In the genomic region with DNA sequence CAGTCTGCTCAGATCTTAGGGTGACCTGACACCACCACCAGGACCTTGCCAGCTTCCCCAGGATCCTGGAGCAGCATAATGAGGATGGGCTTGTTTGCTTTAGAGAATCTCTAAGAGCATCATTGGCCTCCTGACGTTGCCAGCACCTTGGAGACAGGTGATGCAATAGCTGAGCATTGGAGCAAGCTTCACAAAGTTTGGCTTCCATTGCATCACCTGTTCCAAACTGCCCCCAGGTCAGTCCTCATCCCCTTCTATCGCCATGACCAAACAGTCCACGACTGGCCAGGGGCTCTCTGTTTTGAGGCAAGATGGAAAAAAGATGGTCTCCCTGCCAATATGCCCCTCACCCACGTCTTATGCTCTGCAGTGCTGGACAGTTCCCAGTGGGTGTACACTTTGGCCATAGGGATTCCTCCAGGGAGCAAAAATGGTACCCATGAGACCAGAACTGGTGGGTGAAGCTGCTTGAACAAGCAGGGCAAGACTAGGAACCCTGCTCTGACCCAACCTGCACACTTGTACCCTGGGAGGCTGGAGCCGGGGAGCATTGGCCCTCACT, we compare ENCODE assay signal across 1 cellular context.
TF ChIP-seq lines count a peak whose summit lies in the region.

No MANE protein-coding gene starts in this region.

TF ChIP-seq in K562, 482 proteins besides CTCF, POLR2A, EP300 and RAD21 (continued from another document):
- TF ChIP-seq, protein P1, sequence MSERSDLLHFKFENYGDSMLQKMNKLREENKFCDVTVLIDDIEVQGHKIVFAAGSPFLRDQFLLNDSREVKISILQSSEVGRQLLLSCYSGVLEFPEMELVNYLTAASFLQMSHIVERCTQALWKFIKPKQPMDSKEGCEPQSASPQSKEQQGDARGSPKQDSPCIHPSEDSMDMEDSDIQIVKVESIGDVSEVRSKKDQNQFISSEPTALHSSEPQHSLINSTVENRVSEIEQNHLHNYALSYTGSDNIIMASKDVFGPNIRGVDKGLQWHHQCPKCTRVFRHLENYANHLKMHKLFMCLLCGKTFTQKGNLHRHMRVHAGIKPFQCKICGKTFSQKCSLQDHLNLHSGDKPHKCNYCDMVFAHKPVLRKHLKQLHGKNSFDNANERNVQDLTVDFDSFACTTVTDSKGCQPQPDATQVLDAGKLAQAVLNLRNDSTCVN (CRISPR knock-in tag; IDR thresholded peaks at IDR 0.05) = no peak
- TF ChIP-seq MTF1 (CRISPR knock-in tag; IDR thresholded peaks at IDR 0.05; ENCODE audit: borderline replicate concordance) (no peak), ZNF239 (CRISPR knock-in tag; IDR thresholded peaks at IDR 0.05) (no peak), MYNN (IDR thresholded peaks at IDR 0.05) (no peak), MYNN (CRISPR knock-in tag; IDR thresholded peaks at IDR 0.05) (no peak), RBM17 (IDR thresholded peaks at IDR 0.05; ENCODE audit: borderline replicate concordance, low read depth, low read length) (no peak), MYBL2 (IDR thresholded peaks at IDR 0.05; ENCODE audit: low read depth) (no peak), MYBL2 (CRISPR knock-in tag; IDR thresholded peaks at IDR 0.05; ENCODE audit: borderline replicate concordance) (no peak), TRIM24 (IDR thresholded peaks at IDR 0.05) (peak; percentile 44 to 67; a peak in 2 of 4 replicates), PPARD (CRISPR knock-in tag; IDR thresholded peaks at IDR 0.05) (no peak), POLR2B (IDR thresholded peaks at IDR 0.05; ENCODE audit: low read depth, partially characterized antibody) (no peak), FOS (IDR thresholded peaks at IDR 0.05; ENCODE audit: extremely low read depth, insufficient read length) (no peak), ATF7 (IDR thresholded peaks at IDR 0.05) (peak; percentile 41; the same call in 1 of the 2 replicates), ZZZ3 (IDR thresholded peaks at IDR 0.05) (no peak), HSF4 (CRISPR knock-in tag; IDR thresholded peaks at IDR 0.05; ENCODE audit: borderline replicate concordance) (no peak), ZNF764 (CRISPR knock-in tag; IDR thresholded peaks at IDR 0.05; ENCODE audit: low read depth) (no peak), GABPB2 (CRISPR knock-in tag; conservative IDR thresholded peaks at IDR 0.05) (no peak), ZNF561 (CRISPR knock-in tag; conservative IDR thresholded peaks at IDR 0.05) (no peak), FOXP1 (CRISPR knock-in tag; IDR thresholded peaks at IDR 0.05) (no peak), ZNF830 (CRISPR knock-in tag; IDR thresholded peaks at IDR 0.05) (no peak), BHLHE40 (IDR thresholded peaks at IDR 0.05; ENCODE audit: low read length) (no peak), NR3C1 (CRISPR knock-in tag; IDR thresholded peaks at IDR 0.05) (no peak), NFIC (IDR thresholded peaks at IDR 0.05) (no peak), RCOR1 (IDR thresholded peaks at IDR 0.05; ENCODE audit: borderline replicate concordance in 1 of 2, low read depth in 2 of 2, low read length in 2 of 2) (0 out of 4 replicates have a peak, but pooled peaks of 1 of the 2 experiments have one; percentile 4), CTBP1 (IDR thresholded peaks at IDR 0.05; ENCODE audit: borderline replicate concordance) (peak; percentile 69)
- TF ChIP-seq, protein P2, sequence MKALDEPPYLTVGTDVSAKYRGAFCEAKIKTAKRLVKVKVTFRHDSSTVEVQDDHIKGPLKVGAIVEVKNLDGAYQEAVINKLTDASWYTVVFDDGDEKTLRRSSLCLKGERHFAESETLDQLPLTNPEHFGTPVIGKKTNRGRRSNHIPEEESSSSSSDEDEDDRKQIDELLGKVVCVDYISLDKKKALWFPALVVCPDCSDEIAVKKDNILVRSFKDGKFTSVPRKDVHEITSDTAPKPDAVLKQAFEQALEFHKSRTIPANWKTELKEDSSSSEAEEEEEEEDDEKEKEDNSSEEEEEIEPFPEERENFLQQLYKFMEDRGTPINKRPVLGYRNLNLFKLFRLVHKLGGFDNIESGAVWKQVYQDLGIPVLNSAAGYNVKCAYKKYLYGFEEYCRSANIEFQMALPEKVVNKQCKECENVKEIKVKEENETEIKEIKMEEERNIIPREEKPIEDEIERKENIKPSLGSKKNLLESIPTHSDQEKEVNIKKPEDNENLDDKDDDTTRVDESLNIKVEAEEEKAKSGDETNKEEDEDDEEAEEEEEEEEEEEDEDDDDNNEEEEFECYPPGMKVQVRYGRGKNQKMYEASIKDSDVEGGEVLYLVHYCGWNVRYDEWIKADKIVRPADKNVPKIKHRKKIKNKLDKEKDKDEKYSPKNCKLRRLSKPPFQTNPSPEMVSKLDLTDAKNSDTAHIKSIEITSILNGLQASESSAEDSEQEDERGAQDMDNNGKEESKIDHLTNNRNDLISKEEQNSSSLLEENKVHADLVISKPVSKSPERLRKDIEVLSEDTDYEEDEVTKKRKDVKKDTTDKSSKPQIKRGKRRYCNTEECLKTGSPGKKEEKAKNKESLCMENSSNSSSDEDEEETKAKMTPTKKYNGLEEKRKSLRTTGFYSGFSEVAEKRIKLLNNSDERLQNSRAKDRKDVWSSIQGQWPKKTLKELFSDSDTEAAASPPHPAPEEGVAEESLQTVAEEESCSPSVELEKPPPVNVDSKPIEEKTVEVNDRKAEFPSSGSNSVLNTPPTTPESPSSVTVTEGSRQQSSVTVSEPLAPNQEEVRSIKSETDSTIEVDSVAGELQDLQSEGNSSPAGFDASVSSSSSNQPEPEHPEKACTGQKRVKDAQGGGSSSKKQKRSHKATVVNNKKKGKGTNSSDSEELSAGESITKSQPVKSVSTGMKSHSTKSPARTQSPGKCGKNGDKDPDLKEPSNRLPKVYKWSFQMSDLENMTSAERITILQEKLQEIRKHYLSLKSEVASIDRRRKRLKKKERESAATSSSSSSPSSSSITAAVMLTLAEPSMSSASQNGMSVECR (CRISPR knock-in tag; IDR thresholded peaks at IDR 0.05) = no peak
- TF ChIP-seq, protein P3, sequence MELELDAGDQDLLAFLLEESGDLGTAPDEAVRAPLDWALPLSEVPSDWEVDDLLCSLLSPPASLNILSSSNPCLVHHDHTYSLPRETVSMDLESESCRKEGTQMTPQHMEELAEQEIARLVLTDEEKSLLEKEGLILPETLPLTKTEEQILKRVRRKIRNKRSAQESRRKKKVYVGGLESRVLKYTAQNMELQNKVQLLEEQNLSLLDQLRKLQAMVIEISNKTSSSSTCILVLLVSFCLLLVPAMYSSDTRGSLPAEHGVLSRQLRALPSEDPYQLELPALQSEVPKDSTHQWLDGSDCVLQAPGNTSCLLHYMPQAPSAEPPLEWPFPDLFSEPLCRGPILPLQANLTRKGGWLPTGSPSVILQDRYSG (tag; conservative IDR thresholded peaks at IDR 0.05; ENCODE audit: low read depth) = no peak
- TF ChIP-seq, protein P4, sequence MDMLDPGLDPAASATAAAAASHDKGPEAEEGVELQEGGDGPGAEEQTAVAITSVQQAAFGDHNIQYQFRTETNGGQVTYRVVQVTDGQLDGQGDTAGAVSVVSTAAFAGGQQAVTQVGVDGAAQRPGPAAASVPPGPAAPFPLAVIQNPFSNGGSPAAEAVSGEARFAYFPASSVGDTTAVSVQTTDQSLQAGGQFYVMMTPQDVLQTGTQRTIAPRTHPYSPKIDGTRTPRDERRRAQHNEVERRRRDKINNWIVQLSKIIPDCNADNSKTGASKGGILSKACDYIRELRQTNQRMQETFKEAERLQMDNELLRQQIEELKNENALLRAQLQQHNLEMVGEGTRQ (CRISPR knock-in tag; IDR thresholded peaks at IDR 0.05) = no peak
- TF ChIP-seq, protein P5, sequence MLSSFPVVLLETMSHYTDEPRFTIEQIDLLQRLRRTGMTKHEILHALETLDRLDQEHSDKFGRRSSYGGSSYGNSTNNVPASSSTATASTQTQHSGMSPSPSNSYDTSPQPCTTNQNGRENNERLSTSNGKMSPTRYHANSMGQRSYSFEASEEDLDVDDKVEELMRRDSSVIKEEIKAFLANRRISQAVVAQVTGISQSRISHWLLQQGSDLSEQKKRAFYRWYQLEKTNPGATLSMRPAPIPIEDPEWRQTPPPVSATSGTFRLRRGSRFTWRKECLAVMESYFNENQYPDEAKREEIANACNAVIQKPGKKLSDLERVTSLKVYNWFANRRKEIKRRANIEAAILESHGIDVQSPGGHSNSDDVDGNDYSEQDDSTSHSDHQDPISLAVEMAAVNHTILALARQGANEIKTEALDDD (IDR thresholded peaks at IDR 0.05) = no peak
- TF ChIP-seq, protein P6, sequence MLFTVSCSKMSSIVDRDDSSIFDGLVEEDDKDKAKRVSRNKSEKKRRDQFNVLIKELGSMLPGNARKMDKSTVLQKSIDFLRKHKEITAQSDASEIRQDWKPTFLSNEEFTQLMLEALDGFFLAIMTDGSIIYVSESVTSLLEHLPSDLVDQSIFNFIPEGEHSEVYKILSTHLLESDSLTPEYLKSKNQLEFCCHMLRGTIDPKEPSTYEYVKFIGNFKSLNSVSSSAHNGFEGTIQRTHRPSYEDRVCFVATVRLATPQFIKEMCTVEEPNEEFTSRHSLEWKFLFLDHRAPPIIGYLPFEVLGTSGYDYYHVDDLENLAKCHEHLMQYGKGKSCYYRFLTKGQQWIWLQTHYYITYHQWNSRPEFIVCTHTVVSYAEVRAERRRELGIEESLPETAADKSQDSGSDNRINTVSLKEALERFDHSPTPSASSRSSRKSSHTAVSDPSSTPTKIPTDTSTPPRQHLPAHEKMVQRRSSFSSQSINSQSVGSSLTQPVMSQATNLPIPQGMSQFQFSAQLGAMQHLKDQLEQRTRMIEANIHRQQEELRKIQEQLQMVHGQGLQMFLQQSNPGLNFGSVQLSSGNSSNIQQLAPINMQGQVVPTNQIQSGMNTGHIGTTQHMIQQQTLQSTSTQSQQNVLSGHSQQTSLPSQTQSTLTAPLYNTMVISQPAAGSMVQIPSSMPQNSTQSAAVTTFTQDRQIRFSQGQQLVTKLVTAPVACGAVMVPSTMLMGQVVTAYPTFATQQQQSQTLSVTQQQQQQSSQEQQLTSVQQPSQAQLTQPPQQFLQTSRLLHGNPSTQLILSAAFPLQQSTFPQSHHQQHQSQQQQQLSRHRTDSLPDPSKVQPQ (CRISPR knock-in tag; IDR thresholded peaks at IDR 0.05; ENCODE audit: borderline replicate concordance) = no peak
- TF ChIP-seq, protein P7, sequence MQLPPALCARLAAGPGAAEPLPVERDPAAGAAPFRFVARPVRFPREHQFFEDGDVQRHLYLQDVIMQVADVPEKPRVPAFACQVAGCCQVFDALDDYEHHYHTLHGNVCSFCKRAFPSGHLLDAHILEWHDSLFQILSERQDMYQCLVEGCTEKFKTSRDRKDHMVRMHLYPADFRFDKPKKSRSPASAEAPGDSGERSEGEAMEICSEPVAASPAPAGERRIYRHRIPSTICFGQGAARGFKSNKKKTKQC (CRISPR knock-in tag; IDR thresholded peaks at IDR 0.05) = no peak
